1 cellular context compared by ENCODE assay signal in the genomic region with DNA sequence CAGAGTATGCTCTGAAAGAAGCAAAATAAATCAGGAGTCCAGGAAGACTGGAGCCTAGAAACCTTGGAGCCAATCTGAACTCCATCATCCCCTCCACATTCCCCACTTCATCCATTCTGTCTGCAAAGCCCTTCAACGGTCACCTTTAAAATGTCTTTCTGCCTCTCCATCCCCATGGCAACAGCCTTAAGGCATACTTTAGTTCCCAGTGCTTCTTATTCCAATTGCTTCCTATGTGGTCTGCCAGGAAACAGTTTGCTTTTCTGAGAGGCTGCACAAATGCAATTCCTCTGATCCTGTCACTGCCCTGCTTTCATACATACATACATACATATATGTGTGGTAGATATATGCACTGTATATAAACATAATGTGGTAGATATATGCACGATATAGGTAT.
TF ChIP-seq lines count a peak whose summit lies in the region.

No MANE protein-coding gene starts in this region.

TF ChIP-seq in A549, 52 proteins besides CTCF, POLR2A, EP300 and RAD21 (continued from another document):
- TF ChIP-seq, protein P1, sequence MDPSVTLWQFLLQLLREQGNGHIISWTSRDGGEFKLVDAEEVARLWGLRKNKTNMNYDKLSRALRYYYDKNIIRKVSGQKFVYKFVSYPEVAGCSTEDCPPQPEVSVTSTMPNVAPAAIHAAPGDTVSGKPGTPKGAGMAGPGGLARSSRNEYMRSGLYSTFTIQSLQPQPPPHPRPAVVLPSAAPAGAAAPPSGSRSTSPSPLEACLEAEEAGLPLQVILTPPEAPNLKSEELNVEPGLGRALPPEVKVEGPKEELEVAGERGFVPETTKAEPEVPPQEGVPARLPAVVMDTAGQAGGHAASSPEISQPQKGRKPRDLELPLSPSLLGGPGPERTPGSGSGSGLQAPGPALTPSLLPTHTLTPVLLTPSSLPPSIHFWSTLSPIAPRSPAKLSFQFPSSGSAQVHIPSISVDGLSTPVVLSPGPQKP (IDR thresholded peaks at IDR 0.05; ENCODE audit: low read depth, low read length): no peak
